ENCODE assay signal across 10 cellular contexts in genomic region chr1:42479621-42480020, GRCh38. TPM values are rescaled to one million over a fixed set of nuclear protein-coding genes. Genes with fewer than 3 reads are reported as not detected.
A peak's percentile ranks its signal among the peaks of the same experiment; 100 is the strongest.
DNase-seq lines count a peak whose midpoint lies in the region; ATAC-seq, FAIRE-seq and TF ChIP-seq lines count a peak whose summit lies in the region.
"Had no signal": no experiment of that assay in that cellular context is flagged by ENCODE, and none has a peak within 500 bp of the region (broad histone marks: within the 10 kb centered on the region; RNA-seq: fewer than 3 reads in every experiment).

No MANE protein-coding gene starts in this region.

- H3K27me3 ChIP-seq in AG04450 (ENCODE audit: control insufficient read depth, insufficient read depth, low read length) (no peaks in the 10 kb centered on the region), OCI-LY1 (ENCODE audit: insufficient read depth, low read length) (no peaks in the 10 kb centered on the region)

- no peak overlapping the region for H3K27ac ChIP-seq in AG04450 (ENCODE audit: low read depth, low read length)
- no peak overlapping the region for H3K27ac ChIP-seq in OCI-LY1 (ENCODE audit: low read depth, low read length, poor library complexity, severe bottlenecking)

- intact Hi-C loops in mucosa of descending colon (cut with DNase I, micrococcal nuclease): no loop called here

- no peaks in the 10 kb centered on the region for H4K20me1 ChIP-seq in OCI-LY1 (ENCODE audit: insufficient read depth, low read length)

- no peak overlapping the region for H3K9ac ChIP-seq in OCI-LY1 (ENCODE audit: low read length)

- peak; percentile 94 for FAIRE-seq in H54 (lab: Jason Lieb, UNC)

- no peaks in the 10 kb centered on the region for H3K79me2 ChIP-seq in OCI-LY1 (ENCODE audit: insufficient read depth, low read length)

- peaks cover 14% of the 10 kb centered on the region for H3K4me1 ChIP-seq in OCI-LY1 (ENCODE audit: insufficient read depth, low read length, severe bottlenecking)
- H3K4me1 ChIP-seq in mucosa of descending colon (ENCODE audit: low read depth): no peaks in the 10 kb centered on the region

- ATAC-seq in mucosa of descending colon: no peak

- H3K4me3 ChIP-seq in AG04450 (ENCODE audit: low read depth, low read length): no peak overlapping the region
- H3K4me3 ChIP-seq in OCI-LY1 (ENCODE audit: low read depth, low read length, poor library complexity, severe bottlenecking): no peak overlapping the region
- H3K4me3 ChIP-seq in fibroblast of the aortic adventitia (ENCODE audit: low read depth, low read length): no peak overlapping the region
- no peak overlapping the region for H3K4me3 ChIP-seq in mucosa of descending colon

- no peaks in the 10 kb centered on the region for H3K9me2 ChIP-seq in OCI-LY1 (ENCODE audit: low read depth, low read length)

- DNase-seq in AG04450 (ENCODE audit: low read depth, low spot score) (no peak), H54 (ENCODE audit: insufficient read length, low spot score) (peak; percentile 34), fibroblast of the aortic adventitia (ENCODE audit: low read depth) (no peak), NCI-H2107 treated with DMSO at 0.1 percent for 48 hours (lab: John Stamatoyannopoulos, UW; ENCODE audit: unreplicated experiment) (no peak), germinal center (ENCODE audit: low spot score) (no peak), mucosa of descending colon (no peak), DMS79 (lab: John Stamatoyannopoulos, UW) (no peak)
- DNase-seq: activated CD8-positive, alpha-beta memory T cell treated with anti-CD3 and anti-CD28 coated beads for 24 hours; cerebellar nuclear complex had no signal

- POLR2A ChIA-PET in AG04450 (lab: Yijun Ruan, JAX): no interaction called here

- H3K36me3 ChIP-seq in OCI-LY1 (ENCODE audit: insufficient read depth, low read length): no peaks in the 10 kb centered on the region
- H3K36me3 ChIP-seq in mucosa of descending colon (ENCODE audit: low read depth): no peaks in the 10 kb centered on the region

- no peaks in the 10 kb centered on the region for H3K9me3 ChIP-seq in AG04450 (ENCODE audit: control insufficient read depth, insufficient read depth, low read length)
- H3K9me3 ChIP-seq in OCI-LY1 (ENCODE audit: low read length): no peaks in the 10 kb centered on the region
- H3K9me3 ChIP-seq in mucosa of descending colon: no peaks in the 10 kb centered on the region

- peak; percentile 29 for TF ChIP-seq CTCF in AG04450 (IDR thresholded peaks at IDR 0.05; ENCODE audit: low read depth, low read length)
- peak; percentile 12; the same call in 1 of the 2 replicates for TF ChIP-seq CTCF in OCI-LY1 (IDR thresholded peaks at IDR 0.05; ENCODE audit: low read length)
- TF ChIP-seq CTCF in fibroblast of the aortic adventitia (IDR thresholded peaks at IDR 0.05; ENCODE audit: insufficient read depth, low read length): peak; percentile 4
- no peak for TF ChIP-seq CTCF in mucosa of descending colon (IDR thresholded peaks at IDR 0.05)

- TF ChIP-seq POLR2A in H54 (IDR thresholded peaks at IDR 0.05; ENCODE audit: low read depth, low read length): no peak

- CTCF ChIA-PET in AG04450 (lab: Charles Lee): no interaction called here

- no peaks in the 10 kb centered on the region for H3F3A ChIP-seq in OCI-LY1 (ENCODE audit: insufficient read depth, low read length)

- no peak overlapping the region for H3K4me2 ChIP-seq in OCI-LY1 (ENCODE audit: low read length)

- no peak overlapping the region for H2AFZ ChIP-seq in OCI-LY1 (ENCODE audit: low read length)

RNA-seq across cellular contexts. Expression of gene CCDC30, which starts 16.5 kb away (rescaled TPM):
- polyA plus RNA-seq in AG04450 (2011; rRNA removed): 0.42 and 0.61 TPM in 2 replicates
- polyA minus RNA-seq in AG04450 (2011; rRNA and poly(A)+ RNA removed): 0.46 and 1.00 TPM in 2 replicates
- total RNA-seq in fibroblast of the aortic adventitia (ENCODE audit: low replicate concordance) (1.4 and 5.8 TPM in 2 replicates), mucosa of descending colon (1 to 10 TPM; 2.2 to 3.8 (median 3.7) TPM)

RNA-seq across cellular contexts. Expression of gene PPCS, which starts 23.3 kb away (rescaled TPM):
- polyA plus RNA-seq in AG04450 (2011; rRNA removed): 25.4 and 36.8 TPM in 2 replicates
- 6.5 and 10.5 TPM in 2 replicates for polyA minus RNA-seq in AG04450 (2011; rRNA and poly(A)+ RNA removed)
- total RNA-seq in fibroblast of the aortic adventitia (ENCODE audit: low replicate concordance): 44.2 and 58.8 TPM in 2 replicates
- total RNA-seq in mucosa of descending colon: 10 to 100 TPM; 62.2 to 90.5 (median 75.8) TPM

RNA-seq across cellular contexts. Expression of gene ZMYND12, which starts 23.8 kb away (rescaled TPM):
- 0.36 and 0.42 TPM in 2 replicates for polyA plus RNA-seq in AG04450 (2011; rRNA removed)
- polyA minus RNA-seq in AG04450 (2011; rRNA and poly(A)+ RNA removed): 0.46 TPM in 1 of 2 replicates, not detected in the other
- total RNA-seq in fibroblast of the aortic adventitia (ENCODE audit: low replicate concordance): 0.82 and 1.6 TPM in 2 replicates
- 1 to 10 TPM; 1.2 to 3.0 (median 2.2) TPM for total RNA-seq in mucosa of descending colon
